ENCODE assay signal across 14 cellular contexts in the genomic region with DNA sequence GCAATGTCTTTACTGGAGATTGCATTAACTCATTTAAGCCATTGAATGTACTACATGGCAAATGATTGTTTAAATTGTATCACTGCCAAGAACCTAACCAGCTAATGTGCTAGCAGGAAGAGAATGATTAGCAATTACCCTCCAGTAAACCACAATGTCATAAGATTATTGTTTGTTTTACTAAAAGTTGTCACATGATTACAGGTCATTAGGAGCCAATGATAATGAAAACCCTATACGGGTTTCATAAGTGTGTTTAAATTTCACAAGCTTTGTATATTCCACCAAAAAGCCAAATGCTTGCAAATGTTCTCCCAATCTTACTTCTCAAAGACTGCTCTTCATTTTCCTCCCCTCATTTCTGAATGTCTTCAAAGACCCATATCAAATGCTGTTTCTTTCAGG.
A peak's percentile ranks its signal among the peaks of the same experiment; 100 is the strongest.
DNase-seq lines count a peak whose midpoint lies in the region; FAIRE-seq and TF ChIP-seq lines count a peak whose summit lies in the region.
"Had no signal": no experiment of that assay in that cellular context is flagged by ENCODE, and none has a peak within 500 bp of the region (broad histone marks: within the 10 kb centered on the region; RNA-seq: fewer than 3 reads in every experiment).

No MANE protein-coding gene starts in this region.

- H3K4me3 ChIP-seq in epithelial cell of esophagus (ENCODE audit: low read length): no peak overlapping the region
- H3K4me3 ChIP-seq: thyroid gland had no signal

- DNase-seq in NCI-H2107 treated with DMSO at 0.1 percent for 48 hours (lab: John Stamatoyannopoulos, UW; ENCODE audit: unreplicated experiment) (peak; percentile 52), NCI-H2107 (lab: John Stamatoyannopoulos, UW) (no peak), NCI-H69 (lab: John Stamatoyannopoulos, UW) (peak; percentile 87), epithelial cell of esophagus (ENCODE audit: low read depth) (peak; percentile 63), renal cortical epithelial cell (ENCODE audit: low read depth) (peak; percentile 93), frontal cortex (ENCODE audit: low spot score in 2 of 2) (no peak)
- no peak for DNase-seq in stimulated activated CD4-positive, alpha-beta T cell treated with anti-CD3 and anti-CD28 coated beads, Interleukin-4, amount 100 ng/mL, for 24 hours
- no peak for DNase-seq in activated effector memory CD4-positive, alpha-beta T cell treated with anti-CD3 and anti-CD28 coated beads, Interleukin-2, amount 50 U/mL, for 16 hours
- DNase-seq: activated CD8-positive, alpha-beta memory T cell treated with anti-CD3 and anti-CD28 coated beads, Interleukin-2, amount 50 U/mL, for 4 hours; amygdala; immature natural killer cell; naive thymus-derived CD8-positive, alpha-beta T cell; thyroid gland had no signal

- no peak for TF ChIP-seq CTCF in epithelial cell of esophagus (IDR thresholded peaks at IDR 0.05; ENCODE audit: insufficient read depth, low read depth, low read length, missing control alignments)

- FAIRE-seq in frontal cortex (lab: Jason Lieb, UNC): no peak
- FAIRE-seq: endometrium had no signal

Comparison
In these comparisons a context has a peak if more than half of its experiments do, and no peak if none do; other contexts are left out.
1. DNase-seq: peak in NCI-H2107 treated with DMSO at 0.1 percent for 48 hours (single experiment), NCI-H69 (single experiment), epithelial cell of esophagus (single experiment) and renal cortical epithelial cell (single experiment); none in NCI-H2107 (single experiment), stimulated activated CD4-positive, alpha-beta T cell treated with anti-CD3 and anti-CD28 coated beads, Interleukin-4, amount 100 ng/mL, for 24 hours (single experiment), frontal cortex (0 of 2) and activated effector memory CD4-positive, alpha-beta T cell treated with anti-CD3 and anti-CD28 coated beads, Interleukin-2, amount 50 U/mL, for 16 hours (single experiment).